1 cellular context compared by ENCODE assay signal in the genomic region with DNA sequence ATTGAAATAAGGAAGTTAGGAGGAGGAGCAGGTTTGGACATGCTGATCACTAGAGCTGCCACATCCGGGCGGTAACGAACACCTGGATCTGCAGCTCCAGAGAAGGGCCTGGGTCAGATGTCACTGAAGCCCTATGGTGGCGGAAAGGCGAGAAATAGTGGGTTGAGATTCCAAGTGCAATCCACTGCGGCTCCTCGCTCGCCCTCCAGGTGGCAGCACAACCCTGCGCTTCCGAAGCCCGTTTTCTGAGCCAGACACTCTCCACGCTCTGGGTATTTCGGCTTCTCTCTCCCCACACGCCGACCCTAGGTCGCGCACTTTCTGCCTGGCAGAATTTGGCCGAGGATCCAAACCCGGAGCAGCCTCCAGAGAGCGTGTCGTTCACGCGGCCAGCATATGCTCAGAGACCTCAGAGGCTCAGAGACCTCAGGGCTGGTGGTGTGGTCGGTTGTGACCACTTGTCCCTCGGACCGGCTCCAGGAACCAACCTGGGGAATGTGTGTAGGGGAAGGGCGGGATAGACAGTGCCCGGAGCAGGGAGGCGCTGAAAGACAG.
TF ChIP-seq lines count a peak whose summit lies in the region.

No MANE protein-coding gene starts in this region.

TF ChIP-seq in HEK293, 187 proteins besides CTCF, POLR2A, EP300 and RAD21 (continued from another document and continues in another):
- TF ChIP-seq ZBTB11 (tag by site-specific recombination; conservative IDR thresholded peaks at IDR 0.05; ENCODE audit: low read depth), result no peak
- TF ChIP-seq OSR2 (tag by site-specific recombination; IDR thresholded peaks at IDR 0.05), result no peak
- TF ChIP-seq ZNF707 (tag by site-specific recombination; IDR thresholded peaks at IDR 0.05), result no peak
- TF ChIP-seq ZNF837 (tag by site-specific recombination; IDR thresholded peaks at IDR 0.05), result no peak
- TF ChIP-seq PBX3 (CRISPR knock-in tag; IDR thresholded peaks at IDR 0.05), result peak; percentile 88
- TF ChIP-seq ZNF677 (tag by site-specific recombination; IDR thresholded peaks at IDR 0.05), result no peak
- no peak for TF ChIP-seq ZNF791 (tag by site-specific recombination; IDR thresholded peaks at IDR 0.05)
- TF ChIP-seq SETDB1 (IDR thresholded peaks at IDR 0.05; ENCODE audit: insufficient read length, low read length), result no peak
- no peak for TF ChIP-seq ZBTB1 (tag by site-specific recombination; IDR thresholded peaks at IDR 0.05)
- TF ChIP-seq ZNF140 (tag by site-specific recombination; IDR thresholded peaks at IDR 0.05), result no peak
- no peak for TF ChIP-seq ZNF596 (tag by site-specific recombination; IDR thresholded peaks at IDR 0.05)
- TF ChIP-seq ZNF366 (tag by site-specific recombination; conservative IDR thresholded peaks at IDR 0.05), result peak; percentile 50
- TF ChIP-seq BCL6B (tag by site-specific recombination; IDR thresholded peaks at IDR 0.05), result no peak
- 0 out of 2 replicates have a peak, but pooled peaks have one; percentile 45 for TF ChIP-seq ZNF2 (tag by site-specific recombination; IDR thresholded peaks at IDR 0.05)
- peak; percentile 74 for TF ChIP-seq PRDM1 (tag by site-specific recombination; IDR thresholded peaks at IDR 0.05)
- no peak for TF ChIP-seq ZNF658 (tag by site-specific recombination; IDR thresholded peaks at IDR 0.05)
- no peak for TF ChIP-seq ZNF580 (tag by site-specific recombination; IDR thresholded peaks at IDR 0.05)
- TF ChIP-seq SCRT2 (tag by site-specific recombination; IDR thresholded peaks at IDR 0.05), result peak; percentile 67
- no peak for TF ChIP-seq ZNF266 (tag by site-specific recombination; IDR thresholded peaks at IDR 0.05; ENCODE audit: low read depth)
- TF ChIP-seq ZNF324 (tag by site-specific recombination; IDR thresholded peaks at IDR 0.05), result no peak
- TF ChIP-seq REPIN1 (tag by site-specific recombination; IDR thresholded peaks at IDR 0.05; ENCODE audit: low read depth), result no peak
- TF ChIP-seq, protein P1, sequence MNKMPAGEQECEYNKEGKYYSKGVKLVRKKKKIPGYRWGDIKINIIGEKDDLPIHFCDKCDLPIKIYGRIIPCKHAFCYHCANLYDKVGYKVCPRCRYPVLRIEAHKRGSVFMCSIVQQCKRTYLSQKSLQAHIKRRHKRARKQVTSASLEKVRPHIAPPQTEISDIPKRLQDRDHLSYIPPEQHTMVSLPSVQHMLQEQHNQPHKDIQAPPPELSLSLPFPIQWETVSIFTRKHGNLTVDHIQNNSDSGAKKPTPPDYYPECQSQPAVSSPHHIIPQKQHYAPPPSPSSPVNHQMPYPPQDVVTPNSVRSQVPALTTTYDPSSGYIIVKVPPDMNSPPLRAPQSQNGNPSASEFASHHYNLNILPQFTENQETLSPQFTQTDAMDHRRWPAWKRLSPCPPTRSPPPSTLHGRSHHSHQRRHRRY (tag by site-specific recombination; IDR thresholded peaks at IDR 0.05), result no peak
- no peak for TF ChIP-seq MEIS1 (CRISPR knock-in tag; IDR thresholded peaks at IDR 0.05; ENCODE audit: borderline replicate concordance)
- no peak for TF ChIP-seq ZNF274 (IDR thresholded peaks at IDR 0.05; ENCODE audit: low read length)
- no peak for TF ChIP-seq ZNF274 (tag by site-specific recombination; IDR thresholded peaks at IDR 0.05; ENCODE audit: borderline replicate concordance)
- TF ChIP-seq OVOL3 (tag by site-specific recombination; IDR thresholded peaks at IDR 0.05), result no peak
- TF ChIP-seq ZNF701 (tag by site-specific recombination; IDR thresholded peaks at IDR 0.05), result no peak
- 0 out of 2 replicates have a peak, but pooled peaks have one; percentile 41 for TF ChIP-seq ZNF561 (tag by site-specific recombination; IDR thresholded peaks at IDR 0.05; ENCODE audit: borderline replicate concordance)
- TF ChIP-seq ZNF433 (tag by site-specific recombination; IDR thresholded peaks at IDR 0.05; ENCODE audit: low read depth), result no peak
- TF ChIP-seq ZNF138 (tag by site-specific recombination; IDR thresholded peaks at IDR 0.05; ENCODE audit: borderline replicate concordance), result no peak
- TF ChIP-seq, protein P2, sequence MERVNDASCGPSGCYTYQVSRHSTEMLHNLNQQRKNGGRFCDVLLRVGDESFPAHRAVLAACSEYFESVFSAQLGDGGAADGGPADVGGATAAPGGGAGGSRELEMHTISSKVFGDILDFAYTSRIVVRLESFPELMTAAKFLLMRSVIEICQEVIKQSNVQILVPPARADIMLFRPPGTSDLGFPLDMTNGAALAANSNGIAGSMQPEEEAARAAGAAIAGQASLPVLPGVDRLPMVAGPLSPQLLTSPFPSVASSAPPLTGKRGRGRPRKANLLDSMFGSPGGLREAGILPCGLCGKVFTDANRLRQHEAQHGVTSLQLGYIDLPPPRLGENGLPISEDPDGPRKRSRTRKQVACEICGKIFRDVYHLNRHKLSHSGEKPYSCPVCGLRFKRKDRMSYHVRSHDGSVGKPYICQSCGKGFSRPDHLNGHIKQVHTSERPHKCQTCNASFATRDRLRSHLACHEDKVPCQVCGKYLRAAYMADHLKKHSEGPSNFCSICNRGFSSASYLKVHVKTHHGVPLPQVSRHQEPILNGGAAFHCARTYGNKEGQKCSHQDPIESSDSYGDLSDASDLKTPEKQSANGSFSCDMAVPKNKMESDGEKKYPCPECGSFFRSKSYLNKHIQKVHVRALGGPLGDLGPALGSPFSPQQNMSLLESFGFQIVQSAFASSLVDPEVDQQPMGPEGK (tag by site-specific recombination; IDR thresholded peaks at IDR 0.05), result no peak; the same call in 1 of the 2 replicates
- TF ChIP-seq BCL11A (tag by site-specific recombination; IDR thresholded peaks at IDR 0.05; ENCODE audit: low read depth), result peak; percentile 83; the same call in 1 of the 2 replicates
- no peak for TF ChIP-seq ZXDB (tag by site-specific recombination; IDR thresholded peaks at IDR 0.05)
- no peak for TF ChIP-seq ZNF473 (tag by site-specific recombination; IDR thresholded peaks at IDR 0.05)
- TF ChIP-seq ZNF16 (tag by site-specific recombination; IDR thresholded peaks at IDR 0.05; ENCODE audit: low read depth), result no peak
- TF ChIP-seq HOXC10 (CRISPR knock-in tag; IDR thresholded peaks at IDR 0.05), result peak; percentile 9; the same call in 1 of the 2 replicates
- TF ChIP-seq MYNN (tag by site-specific recombination; IDR thresholded peaks at IDR 0.05; ENCODE audit: borderline replicate concordance), result no peak
- TF ChIP-seq SP7 (tag by site-specific recombination; IDR thresholded peaks at IDR 0.05), result no peak; the same call in 1 of the 2 replicates
- TF ChIP-seq ZNF184 (tag by site-specific recombination; IDR thresholded peaks at IDR 0.05), result no peak
- TF ChIP-seq ZNF624 (tag by site-specific recombination; IDR thresholded peaks at IDR 0.05), result no peak
- 0 out of 2 replicates have a peak, but pooled peaks have one; percentile 46 for TF ChIP-seq ZFP37 (tag by site-specific recombination; IDR thresholded peaks at IDR 0.05)
- TF ChIP-seq INSM2 (tag by site-specific recombination; IDR thresholded peaks at IDR 0.05), result no peak
- no peak for TF ChIP-seq ZNF544 (tag by site-specific recombination; IDR thresholded peaks at IDR 0.05)
- peak; percentile 80 for TF ChIP-seq ZBTB20 (tag by site-specific recombination; IDR thresholded peaks at IDR 0.05)
- TF ChIP-seq BCL11B (tag by site-specific recombination; IDR thresholded peaks at IDR 0.05; ENCODE audit: low read depth), result peak; percentile 85
- peak; percentile 70; the same call in 1 of the 2 replicates for TF ChIP-seq ZNF639 (tag by site-specific recombination; IDR thresholded peaks at IDR 0.05)
- no peak for TF ChIP-seq ZNF514 (tag by site-specific recombination; IDR thresholded peaks at IDR 0.05)
- TF ChIP-seq ZNF221 (tag by site-specific recombination; IDR thresholded peaks at IDR 0.05; ENCODE audit: borderline replicate concordance), result no peak
- no peak for TF ChIP-seq ZNF623 (tag by site-specific recombination; IDR thresholded peaks at IDR 0.05)
- TF ChIP-seq ZNF629 (tag by site-specific recombination; IDR thresholded peaks at IDR 0.05), result peak; percentile 30
- no peak for TF ChIP-seq ZNF175 (tag by site-specific recombination; IDR thresholded peaks at IDR 0.05)
- TF ChIP-seq ZFP69B (tag by site-specific recombination; IDR thresholded peaks at IDR 0.05), result no peak
- no peak for TF ChIP-seq ZNF521 (tag by site-specific recombination; IDR thresholded peaks at IDR 0.05)
- TF ChIP-seq ZNF155 (tag by site-specific recombination; IDR thresholded peaks at IDR 0.05), result no peak
- no peak for TF ChIP-seq ZSCAN18 (tag by site-specific recombination; IDR thresholded peaks at IDR 0.05)
- peak; percentile 8; the same call in 1 of the 2 replicates for TF ChIP-seq SP3 (tag by site-specific recombination; IDR thresholded peaks at IDR 0.05)
- no peak for TF ChIP-seq SCRT1 (tag by site-specific recombination; IDR thresholded peaks at IDR 0.05; ENCODE audit: borderline replicate concordance)
- no peak for TF ChIP-seq ZNF792 (tag by site-specific recombination; IDR thresholded peaks at IDR 0.05)
